Comparison of ENCODE assay signal across 8 cellular contexts in genomic region chr12:96194901-96195844, GRCh38. TPM values are rescaled to one million over a fixed set of nuclear protein-coding genes. Genes with fewer than 3 reads are reported as not detected.
DNase-seq lines count a peak whose midpoint lies in the region; ATAC-seq and TF ChIP-seq lines count a peak whose summit lies in the region.

No MANE protein-coding gene starts in this region.

- peak overlapping the region; percentile 96 for H3K4me3 Mint-ChIP-seq in CD4-positive, alpha-beta T cell
- H3K4me3 Mint-ChIP-seq in activated naive CD4-positive, alpha-beta T cell treated with anti-CD3 and anti-CD28 coated beads, Interleukin-2, amount 50 U/mL, for 24 hours = peak overlapping the region; percentile 97

- peak overlapping the region; percentile 97 for H3K27ac Mint-ChIP-seq in CD4-positive, alpha-beta T cell
- peak overlapping the region; percentile 100 for H3K27ac Mint-ChIP-seq in activated naive CD4-positive, alpha-beta T cell treated with anti-CD3 and anti-CD28 coated beads, Interleukin-2, amount 50 U/mL, for 24 hours

- no peak for TF ChIP-seq CTCF in CD4-positive, alpha-beta T cell (IDR thresholded peaks at IDR 0.05)

- H3K36me3 Mint-ChIP-seq in CD4-positive, alpha-beta T cell (ENCODE audit: low read depth) = peaks cover 16% of the 10 kb centered on the region
- H3K36me3 Mint-ChIP-seq in activated naive CD4-positive, alpha-beta T cell treated with anti-CD3 and anti-CD28 coated beads, Interleukin-2, amount 50 U/mL, for 24 hours = peaks cover 4% of the 10 kb centered on the region

- H3K27me3 ChIP-seq in CD4-positive, alpha-beta T cell (ENCODE audit: control insufficient read depth, insufficient read depth, low read length) = no peaks in the 10 kb centered on the region

- peak; percentile 72 for ATAC-seq in CD4-positive, alpha-beta T cell (ENCODE audit: poor library complexity)
- ATAC-seq in GM19372 (IDR thresholded peaks at IDR 0.05; ENCODE audit: low read depth, unreplicated experiment) = peak; percentile 60
- peak; percentile 75 for ATAC-seq in HG03457 (IDR thresholded peaks at IDR 0.05; ENCODE audit: unreplicated experiment)
- peak; percentile 53 for ATAC-seq in Right ventricle myocardium inferior

- no peaks in the 10 kb centered on the region for H3K27me3 Mint-ChIP-seq in CD4-positive, alpha-beta T cell
- no peaks in the 10 kb centered on the region for H3K27me3 Mint-ChIP-seq in activated naive CD4-positive, alpha-beta T cell treated with anti-CD3 and anti-CD28 coated beads, Interleukin-2, amount 50 U/mL, for 24 hours

- H3K36me3 ChIP-seq in SK-N-MC (ENCODE audit: insufficient read depth, low read length) (no peaks in the 10 kb centered on the region), urinary bladder (ENCODE audit: insufficient read depth) (no peaks in the 10 kb centered on the region)

- no peaks in the 10 kb centered on the region for H3K9me3 ChIP-seq in CD4-positive, alpha-beta T cell (ENCODE audit: control insufficient read depth, low read length)
- no peaks in the 10 kb centered on the region for H3K9me3 ChIP-seq in SK-N-MC (ENCODE audit: low read depth, low read length)

- peak overlapping the region; percentile 77 for H3K4me3 ChIP-seq in SK-N-MC
- H3K4me3 ChIP-seq in urinary bladder (ENCODE audit: low read depth, low read length) = peak overlapping the region; percentile 96

- H3K9ac ChIP-seq in SK-N-MC (ENCODE audit: insufficient read length) = peak overlapping the region; percentile 30

- intact Hi-C loops in CD4-positive, alpha-beta T cell (cut with DNase I, micrococcal nuclease) = loop anchor here (1.0 to 5.0 kb wide), 6 partner anchors 14 to 292 kb away; partner anchors contain the start of genes CDK17 (in 1 of the 2) and CFAP54 (in 1 of the 2)
- intact Hi-C loops in Right ventricle myocardium inferior (cut with DNase I) = loop anchor here (2.0 kb wide), 1 partner anchor 16 kb away; no protein-coding TSS in a partner anchor

- DNase-seq in CD4-positive, alpha-beta T cell = peak; percentile 47 to 80 (median 65)
- DNase-seq in SK-N-MC (ENCODE audit: low read depth, low spot score) = peak; percentile 90
- DNase-seq in Right ventricle myocardium inferior (ENCODE audit: missing footprints) = peak; percentile 71
- peak; percentile 57 for DNase-seq in pons (ENCODE audit: low spot score)

- H3K4me1 Mint-ChIP-seq in CD4-positive, alpha-beta T cell (ENCODE audit: low read depth) = peaks cover 62% of the 10 kb centered on the region
- peaks cover 62% of the 10 kb centered on the region for H3K4me1 Mint-ChIP-seq in activated naive CD4-positive, alpha-beta T cell treated with anti-CD3 and anti-CD28 coated beads, Interleukin-2, amount 50 U/mL, for 24 hours

- H3K27ac ChIP-seq in CD4-positive, alpha-beta T cell (ENCODE audit: low read depth, low read length) = peak overlapping the region; percentile 98
- H3K27ac ChIP-seq in SK-N-MC = peak overlapping the region; percentile 80
- H3K27ac ChIP-seq in urinary bladder (ENCODE audit: low read depth) = peak overlapping the region; percentile 28

- CTCF ChIA-PET in CD4-positive, alpha-beta T cell (lab: Charles Lee) = interaction anchor here (9.5 kb wide), 1 partner anchor 18 kb away, joined by 83 read pairs; no protein-coding TSS in a partner anchor

- POLR2A ChIA-PET in CD4-positive, alpha-beta T cell (lab: Charles Lee) = interaction anchor here (0.6 to 2.2 kb wide), 15 partner anchors 8 to 321 kb away, joined by 3 to 42 read pairs (median 4); partner anchors contain the start of genes CDK17 and LTA4H

- H3K4me1 ChIP-seq in urinary bladder (ENCODE audit: insufficient read depth) = no peaks in the 10 kb centered on the region

- under 1% methylated on average over 58 of the region's 58 CpGs for WGBS in urinary bladder

- no peaks in the 10 kb centered on the region for H3K9me3 Mint-ChIP-seq in CD4-positive, alpha-beta T cell
- no peaks in the 10 kb centered on the region for H3K9me3 Mint-ChIP-seq in activated naive CD4-positive, alpha-beta T cell treated with anti-CD3 and anti-CD28 coated beads, Interleukin-2, amount 50 U/mL, for 24 hours

RNA-seq across cellular contexts. Expression of gene ELK3, which starts 1.0 kb away (rescaled TPM):
- 10 to 100 TPM; 26.8 to 31.5 TPM for total RNA-seq in CD4-positive, alpha-beta T cell
- 20.8 TPM for total RNA-seq in Right ventricle myocardium inferior
- 42.9 TPM for total RNA-seq in urinary bladder
- polyA plus RNA-seq in urinary bladder = 26.3 TPM

Comparison
In these comparisons a context has a peak if more than half of its experiments do, and no peak if none do; other contexts are left out.
1. Peak in every context shown above with its lines: DNase-seq, ATAC-seq, H3K4me3 ChIP-seq and H3K27ac ChIP-seq.
2. H3K27ac ChIP-seq: peak in every context shown above with its lines; median percentile 98 in CD4-positive, alpha-beta T cell; 80 in SK-N-MC; 28 in urinary bladder.